Comparison of ENCODE assay signal across 1 cellular context in genomic region chr15:45589296-45589695, GRCh38.
A peak's percentile ranks its signal among the peaks of the same experiment; 100 is the strongest.
TF ChIP-seq lines count a peak whose summit lies in the region.

No MANE protein-coding gene starts in this region.

TF ChIP-seq in K562, 482 proteins besides CTCF, POLR2A, EP300 and RAD21:
- TF ChIP-seq HOXB6 (CRISPR knock-in tag; IDR thresholded peaks at IDR 0.05; ENCODE audit: borderline replicate concordance) (no peak), ZNF668 (CRISPR knock-in tag; IDR thresholded peaks at IDR 0.05) (no peak), ZNF77 (CRISPR knock-in tag; IDR thresholded peaks at IDR 0.05) (no peak), RBFOX2 (IDR thresholded peaks at IDR 0.05; ENCODE audit: low read depth, low read length) (peak; percentile 35), PURB (CRISPR knock-in tag; IDR thresholded peaks at IDR 0.05; ENCODE audit: low read depth) (no peak), TAL1 (IDR thresholded peaks at IDR 0.05) (no peak)
